Comparison of ENCODE assay signal across 1 cellular context in the genomic region with DNA sequence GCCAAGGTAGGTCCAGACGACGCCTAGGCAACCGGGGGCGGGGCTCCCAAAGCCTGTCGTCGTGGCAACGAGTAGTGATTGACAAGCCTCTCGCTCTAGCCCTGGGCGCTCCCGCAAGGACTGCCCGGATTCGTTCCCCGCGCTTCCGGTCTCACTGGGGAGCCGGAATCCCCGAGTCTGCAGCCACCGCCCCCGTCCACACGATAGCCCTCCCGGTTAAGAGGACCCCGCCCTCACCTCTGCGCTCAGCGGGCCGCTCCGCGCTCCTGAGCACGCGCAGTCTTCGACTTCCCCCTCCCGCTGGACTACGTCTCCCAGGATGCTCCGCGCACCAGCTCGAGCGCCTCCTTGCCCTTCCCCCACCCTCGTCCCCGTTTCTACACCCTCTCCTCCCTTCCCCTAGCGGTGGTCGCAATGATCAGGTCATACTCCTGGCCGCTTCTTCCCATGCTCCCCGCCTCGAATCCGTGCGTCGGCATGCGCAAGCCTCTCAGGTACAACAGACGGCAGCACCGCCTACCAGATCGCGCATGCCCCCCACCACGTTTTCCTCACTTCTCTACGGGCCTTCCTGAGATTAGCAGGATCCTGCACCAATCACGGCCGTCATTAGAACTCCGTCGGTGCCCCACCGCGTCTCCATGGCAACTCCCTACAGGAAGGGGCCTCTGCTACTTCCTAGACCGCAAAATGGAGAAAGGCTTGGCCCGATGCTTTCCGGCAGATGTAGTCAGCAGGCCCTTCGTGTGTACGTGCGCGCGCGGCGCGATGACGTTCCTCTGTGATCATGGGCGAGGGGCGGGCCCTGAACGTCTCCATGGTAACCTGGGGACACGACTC.
TF ChIP-seq lines count a peak whose summit lies in the region.

A gene (minus strand): TSS at position 518 of the 840 bp plus-strand sequence. CDS start 1,946 bp downstream, outside the sequence.

TF ChIP-seq in HEK293, 187 proteins besides CTCF, POLR2A, EP300 and RAD21 (continued from another document and continues in another):
- TF ChIP-seq, protein P1, sequence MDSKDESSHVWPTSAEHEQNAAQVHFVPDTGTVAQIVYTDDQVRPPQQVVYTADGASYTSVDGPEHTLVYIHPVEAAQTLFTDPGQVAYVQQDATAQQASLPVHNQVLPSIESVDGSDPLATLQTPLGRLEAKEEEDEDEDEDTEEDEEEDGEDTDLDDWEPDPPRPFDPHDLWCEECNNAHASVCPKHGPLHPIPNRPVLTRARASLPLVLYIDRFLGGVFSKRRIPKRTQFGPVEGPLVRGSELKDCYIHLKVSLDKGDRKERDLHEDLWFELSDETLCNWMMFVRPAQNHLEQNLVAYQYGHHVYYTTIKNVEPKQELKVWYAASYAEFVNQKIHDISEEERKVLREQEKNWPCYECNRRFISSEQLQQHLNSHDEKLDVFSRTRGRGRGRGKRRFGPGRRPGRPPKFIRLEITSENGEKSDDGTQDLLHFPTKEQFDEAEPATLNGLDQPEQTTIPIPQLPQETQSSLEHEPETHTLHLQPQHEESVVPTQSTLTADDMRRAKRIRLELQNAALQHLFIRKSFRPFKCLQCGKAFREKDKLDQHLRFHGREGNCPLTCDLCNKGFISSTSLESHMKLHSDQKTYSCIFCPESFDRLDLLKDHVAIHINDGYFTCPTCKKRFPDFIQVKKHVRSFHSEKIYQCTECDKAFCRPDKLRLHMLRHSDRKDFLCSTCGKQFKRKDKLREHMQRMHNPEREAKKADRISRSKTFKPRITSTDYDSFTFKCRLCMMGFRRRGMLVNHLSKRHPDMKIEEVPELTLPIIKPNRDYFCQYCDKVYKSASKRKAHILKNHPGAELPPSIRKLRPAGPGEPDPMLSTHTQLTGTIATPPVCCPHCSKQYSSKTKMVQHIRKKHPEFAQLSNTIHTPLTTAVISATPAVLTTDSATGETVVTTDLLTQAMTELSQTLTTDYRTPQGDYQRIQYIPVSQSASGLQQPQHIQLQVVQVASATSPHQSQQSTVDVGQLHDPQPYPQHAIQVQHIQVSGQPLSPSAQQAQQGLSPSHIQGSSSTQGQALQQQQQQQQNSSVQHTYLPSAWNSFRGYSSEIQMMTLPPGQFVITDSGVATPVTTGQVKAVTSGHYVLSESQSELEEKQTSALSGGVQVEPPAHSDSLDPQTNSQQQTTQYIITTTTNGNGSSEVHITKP (tag by site-specific recombination; IDR thresholded peaks at IDR 0.05), result no peak; the same call in 1 of the 2 replicates
- peak; percentile 75 for TF ChIP-seq ZNF596 (tag by site-specific recombination; IDR thresholded peaks at IDR 0.05)
- peak; percentile 88 for TF ChIP-seq KLF9 (tag by site-specific recombination; IDR thresholded peaks at IDR 0.05; ENCODE audit: low read depth)
- peak; percentile 88 for TF ChIP-seq KLF1 (tag by site-specific recombination; IDR thresholded peaks at IDR 0.05)
- TF ChIP-seq ZNF335 (tag by site-specific recombination; conservative IDR thresholded peaks at IDR 0.05), result peak; percentile 100
- no peak for TF ChIP-seq ZNF16 (tag by site-specific recombination; IDR thresholded peaks at IDR 0.05; ENCODE audit: low read depth)
- 0 out of 2 replicates have a peak, but pooled peaks have one; percentile 10 for TF ChIP-seq ZBTB8A (tag by site-specific recombination; IDR thresholded peaks at IDR 0.05)
- TF ChIP-seq, protein P2, sequence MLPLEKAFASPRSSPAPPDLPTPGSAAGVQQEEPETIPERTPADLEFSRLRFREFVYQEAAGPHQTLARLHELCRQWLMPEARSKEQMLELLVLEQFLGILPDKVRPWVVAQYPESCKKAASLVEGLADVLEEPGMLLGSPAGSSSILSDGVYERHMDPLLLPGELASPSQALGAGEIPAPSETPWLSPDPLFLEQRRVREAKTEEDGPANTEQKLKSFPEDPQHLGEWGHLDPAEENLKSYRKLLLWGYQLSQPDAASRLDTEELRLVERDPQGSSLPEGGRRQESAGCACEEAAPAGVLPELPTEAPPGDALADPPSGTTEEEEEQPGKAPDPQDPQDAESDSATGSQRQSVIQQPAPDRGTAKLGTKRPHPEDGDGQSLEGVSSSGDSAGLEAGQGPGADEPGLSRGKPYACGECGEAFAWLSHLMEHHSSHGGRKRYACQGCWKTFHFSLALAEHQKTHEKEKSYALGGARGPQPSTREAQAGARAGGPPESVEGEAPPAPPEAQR (tag by site-specific recombination; IDR thresholded peaks at IDR 0.05), result peak; percentile 97
- TF ChIP-seq ZIC2 (tag by site-specific recombination; IDR thresholded peaks at IDR 0.05), result peak; percentile 86
- TF ChIP-seq, protein P3, sequence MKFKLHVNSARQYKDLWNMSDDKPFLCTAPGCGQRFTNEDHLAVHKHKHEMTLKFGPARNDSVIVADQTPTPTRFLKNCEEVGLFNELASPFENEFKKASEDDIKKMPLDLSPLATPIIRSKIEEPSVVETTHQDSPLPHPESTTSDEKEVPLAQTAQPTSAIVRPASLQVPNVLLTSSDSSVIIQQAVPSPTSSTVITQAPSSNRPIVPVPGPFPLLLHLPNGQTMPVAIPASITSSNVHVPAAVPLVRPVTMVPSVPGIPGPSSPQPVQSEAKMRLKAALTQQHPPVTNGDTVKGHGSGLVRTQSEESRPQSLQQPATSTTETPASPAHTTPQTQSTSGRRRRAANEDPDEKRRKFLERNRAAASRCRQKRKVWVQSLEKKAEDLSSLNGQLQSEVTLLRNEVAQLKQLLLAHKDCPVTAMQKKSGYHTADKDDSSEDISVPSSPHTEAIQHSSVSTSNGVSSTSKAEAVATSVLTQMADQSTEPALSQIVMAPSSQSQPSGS (tag by site-specific recombination; IDR thresholded peaks at IDR 0.05; ENCODE audit: low read depth), result no peak; the same call in 1 of the 2 replicates
- TF ChIP-seq, protein P4, sequence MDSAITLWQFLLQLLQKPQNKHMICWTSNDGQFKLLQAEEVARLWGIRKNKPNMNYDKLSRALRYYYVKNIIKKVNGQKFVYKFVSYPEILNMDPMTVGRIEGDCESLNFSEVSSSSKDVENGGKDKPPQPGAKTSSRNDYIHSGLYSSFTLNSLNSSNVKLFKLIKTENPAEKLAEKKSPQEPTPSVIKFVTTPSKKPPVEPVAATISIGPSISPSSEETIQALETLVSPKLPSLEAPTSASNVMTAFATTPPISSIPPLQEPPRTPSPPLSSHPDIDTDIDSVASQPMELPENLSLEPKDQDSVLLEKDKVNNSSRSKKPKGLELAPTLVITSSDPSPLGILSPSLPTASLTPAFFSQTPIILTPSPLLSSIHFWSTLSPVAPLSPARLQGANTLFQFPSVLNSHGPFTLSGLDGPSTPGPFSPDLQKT (IDR thresholded peaks at IDR 0.05; ENCODE audit: borderline replicate concordance, low read depth, low read length), result no peak
- TF ChIP-seq, protein P5, sequence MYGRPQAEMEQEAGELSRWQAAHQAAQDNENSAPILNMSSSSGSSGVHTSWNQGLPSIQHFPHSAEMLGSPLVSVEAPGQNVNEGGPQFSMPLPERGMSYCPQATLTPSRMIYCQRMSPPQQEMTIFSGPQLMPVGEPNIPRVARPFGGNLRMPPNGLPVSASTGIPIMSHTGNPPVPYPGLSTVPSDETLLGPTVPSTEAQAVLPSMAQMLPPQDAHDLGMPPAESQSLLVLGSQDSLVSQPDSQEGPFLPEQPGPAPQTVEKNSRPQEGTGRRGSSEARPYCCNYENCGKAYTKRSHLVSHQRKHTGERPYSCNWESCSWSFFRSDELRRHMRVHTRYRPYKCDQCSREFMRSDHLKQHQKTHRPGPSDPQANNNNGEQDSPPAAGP (tag by site-specific recombination; IDR thresholded peaks at IDR 0.05), result peak; percentile 86; the same call in 1 of the 2 replicates
- no peak; the same call in 1 of the 2 replicates for TF ChIP-seq FEZF1 (tag by site-specific recombination; IDR thresholded peaks at IDR 0.05)
- TF ChIP-seq ZNF473 (tag by site-specific recombination; IDR thresholded peaks at IDR 0.05), result no peak
- no peak for TF ChIP-seq ZNF768 (tag by site-specific recombination; IDR thresholded peaks at IDR 0.05)
- no peak for TF ChIP-seq ZSCAN16 (tag by site-specific recombination; IDR thresholded peaks at IDR 0.05)
- TF ChIP-seq ZNF24 (tag by site-specific recombination; IDR thresholded peaks at IDR 0.05), result peak; percentile 79
- no peak for TF ChIP-seq SCRT2 (tag by site-specific recombination; IDR thresholded peaks at IDR 0.05)
- TF ChIP-seq KLF10 (tag by site-specific recombination; IDR thresholded peaks at IDR 0.05), result no peak; the same call in 1 of the 2 replicates
- TF ChIP-seq, protein P6, sequence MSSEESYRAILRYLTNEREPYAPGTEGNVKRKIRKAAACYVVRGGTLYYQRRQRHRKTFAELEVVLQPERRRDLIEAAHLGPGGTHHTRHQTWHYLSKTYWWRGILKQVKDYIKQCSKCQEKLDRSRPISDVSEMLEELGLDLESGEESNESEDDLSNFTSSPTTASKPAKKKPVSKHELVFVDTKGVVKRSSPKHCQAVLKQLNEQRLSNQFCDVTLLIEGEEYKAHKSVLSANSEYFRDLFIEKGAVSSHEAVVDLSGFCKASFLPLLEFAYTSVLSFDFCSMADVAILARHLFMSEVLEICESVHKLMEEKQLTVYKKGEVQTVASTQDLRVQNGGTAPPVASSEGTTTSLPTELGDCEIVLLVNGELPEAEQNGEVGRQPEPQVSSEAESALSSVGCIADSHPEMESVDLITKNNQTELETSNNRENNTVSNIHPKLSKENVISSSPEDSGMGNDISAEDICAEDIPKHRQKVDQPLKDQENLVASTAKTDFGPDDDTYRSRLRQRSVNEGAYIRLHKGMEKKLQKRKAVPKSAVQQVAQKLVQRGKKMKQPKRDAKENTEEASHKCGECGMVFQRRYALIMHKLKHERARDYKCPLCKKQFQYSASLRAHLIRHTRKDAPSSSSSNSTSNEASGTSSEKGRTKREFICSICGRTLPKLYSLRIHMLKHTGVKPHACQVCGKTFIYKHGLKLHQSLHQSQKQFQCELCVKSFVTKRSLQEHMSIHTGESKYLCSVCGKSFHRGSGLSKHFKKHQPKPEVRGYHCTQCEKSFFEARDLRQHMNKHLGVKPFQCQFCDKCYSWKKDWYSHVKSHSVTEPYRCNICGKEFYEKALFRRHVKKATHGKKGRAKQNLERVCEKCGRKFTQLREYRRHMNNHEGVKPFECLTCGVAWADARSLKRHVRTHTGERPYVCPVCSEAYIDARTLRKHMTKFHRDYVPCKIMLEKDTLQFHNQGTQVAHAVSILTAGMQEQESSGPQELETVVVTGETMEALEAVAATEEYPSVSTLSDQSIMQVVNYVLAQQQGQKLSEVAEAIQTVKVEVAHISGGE (tag by site-specific recombination; conservative IDR thresholded peaks at IDR 0.05; ENCODE audit: low read depth), result peak; percentile 90
- TF ChIP-seq ZNF292 (tag by site-specific recombination; IDR thresholded peaks at IDR 0.05; ENCODE audit: borderline replicate concordance, low read depth), result no peak
- no peak for TF ChIP-seq ZNF529 (tag by site-specific recombination; IDR thresholded peaks at IDR 0.05; ENCODE audit: insufficient replicate concordance)
- no peak for TF ChIP-seq OSR2 (tag by site-specific recombination; IDR thresholded peaks at IDR 0.05)
- TF ChIP-seq, protein P7, sequence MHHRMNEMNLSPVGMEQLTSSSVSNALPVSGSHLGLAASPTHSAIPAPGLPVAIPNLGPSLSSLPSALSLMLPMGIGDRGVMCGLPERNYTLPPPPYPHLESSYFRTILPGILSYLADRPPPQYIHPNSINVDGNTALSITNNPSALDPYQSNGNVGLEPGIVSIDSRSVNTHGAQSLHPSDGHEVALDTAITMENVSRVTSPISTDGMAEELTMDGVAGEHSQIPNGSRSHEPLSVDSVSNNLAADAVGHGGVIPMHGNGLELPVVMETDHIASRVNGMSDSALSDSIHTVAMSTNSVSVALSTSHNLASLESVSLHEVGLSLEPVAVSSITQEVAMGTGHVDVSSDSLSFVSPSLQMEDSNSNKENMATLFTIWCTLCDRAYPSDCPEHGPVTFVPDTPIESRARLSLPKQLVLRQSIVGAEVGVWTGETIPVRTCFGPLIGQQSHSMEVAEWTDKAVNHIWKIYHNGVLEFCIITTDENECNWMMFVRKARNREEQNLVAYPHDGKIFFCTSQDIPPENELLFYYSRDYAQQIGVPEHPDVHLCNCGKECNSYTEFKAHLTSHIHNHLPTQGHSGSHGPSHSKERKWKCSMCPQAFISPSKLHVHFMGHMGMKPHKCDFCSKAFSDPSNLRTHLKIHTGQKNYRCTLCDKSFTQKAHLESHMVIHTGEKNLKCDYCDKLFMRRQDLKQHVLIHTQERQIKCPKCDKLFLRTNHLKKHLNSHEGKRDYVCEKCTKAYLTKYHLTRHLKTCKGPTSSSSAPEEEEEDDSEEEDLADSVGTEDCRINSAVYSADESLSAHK (tag by site-specific recombination; IDR thresholded peaks at IDR 0.05), result peak; percentile 76
- TF ChIP-seq ZFP3 (tag by site-specific recombination; IDR thresholded peaks at IDR 0.05; ENCODE audit: low read depth), result no peak
- no peak for TF ChIP-seq HOXA7 (CRISPR knock-in tag; IDR thresholded peaks at IDR 0.05; ENCODE audit: borderline replicate concordance)
- peak; percentile 94 for TF ChIP-seq SP3 (tag by site-specific recombination; IDR thresholded peaks at IDR 0.05)
- 0 out of 2 replicates have a peak, but pooled peaks have one; percentile 77 for TF ChIP-seq ZNF239 (tag by site-specific recombination; IDR thresholded peaks at IDR 0.05)
- no peak for TF ChIP-seq ZNF600 (tag by site-specific recombination; IDR thresholded peaks at IDR 0.05)
- TF ChIP-seq ZNF501 (tag by site-specific recombination; IDR thresholded peaks at IDR 0.05), result peak; percentile 83
- TF ChIP-seq ZNF701 (tag by site-specific recombination; IDR thresholded peaks at IDR 0.05), result no peak
- TF ChIP-seq ZXDB (tag by site-specific recombination; IDR thresholded peaks at IDR 0.05), result peak; percentile 97
- no peak for TF ChIP-seq SALL2 (tag by site-specific recombination; IDR thresholded peaks at IDR 0.05; ENCODE audit: borderline replicate concordance)
- no peak for TF ChIP-seq ZSCAN30 (tag by site-specific recombination; IDR thresholded peaks at IDR 0.05)
- no peak for TF ChIP-seq ZNF311 (tag by site-specific recombination; IDR thresholded peaks at IDR 0.05; ENCODE audit: borderline replicate concordance)
- TF ChIP-seq ZNF660 (tag by site-specific recombination; IDR thresholded peaks at IDR 0.05), result 0 out of 2 replicates have a peak, but pooled peaks have one; percentile 11
